In the genomic region with DNA sequence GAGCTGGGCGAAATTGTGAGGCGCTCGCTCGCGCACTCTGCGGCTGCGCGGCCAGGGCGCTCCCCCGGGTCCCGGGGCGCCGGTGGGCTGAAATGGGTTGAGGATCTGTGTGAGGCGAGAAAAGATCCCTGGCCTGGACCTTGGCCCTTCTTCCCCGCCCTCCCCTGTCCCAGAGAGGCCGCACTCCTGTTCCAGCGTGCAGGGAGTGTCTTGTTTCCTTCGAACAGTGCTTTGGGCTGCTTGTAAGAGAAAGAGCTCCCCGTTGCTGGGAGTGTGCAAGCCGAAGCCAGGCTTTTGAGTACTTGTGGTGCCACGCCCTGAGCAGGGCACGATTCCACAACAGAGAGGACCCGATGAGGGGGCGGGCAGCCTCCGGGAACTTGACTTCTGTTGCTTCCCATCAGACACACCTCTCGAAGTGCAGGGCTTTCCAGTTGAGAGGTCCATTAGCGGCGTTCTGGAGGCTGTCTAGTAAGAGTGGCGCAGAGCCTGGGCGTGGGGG, we compare ENCODE assay signal across 6 cellular contexts. TPM values are rescaled to one million over a fixed set of nuclear protein-coding genes. Genes with fewer than 3 reads are reported as not detected.
A peak's percentile ranks its signal among the peaks of the same experiment; 100 is the strongest.
DNase-seq lines count a peak whose midpoint lies in the region; ATAC-seq and TF ChIP-seq lines count a peak whose summit lies in the region.

No MANE protein-coding gene starts in this region.

- TF ChIP-seq CTCF in cardiac muscle cell (IDR thresholded peaks at IDR 0.05; ENCODE audit: low read depth, low read length) (no peak), brain microvascular endothelial cell (IDR thresholded peaks at IDR 0.05; ENCODE audit: low read depth, low read length, missing control alignments) (no peak), neural progenitor cell (IDR thresholded peaks at IDR 0.05) (no peak)

- H3K4me2 ChIP-seq in neural progenitor cell = peak overlapping the region; percentile 97

- H3K27me3 Mint-ChIP-seq in neural progenitor cell (ENCODE audit: insufficient read depth, low read depth) = peaks cover 5% of the 10 kb centered on the region

- DNase-seq in cardiac muscle cell (ENCODE audit: low read depth in 1 of 2, low spot score in 1 of 2) = no peak
- no peak for DNase-seq in left ventricle myocardium superior
- DNase-seq in brain microvascular endothelial cell = no peak
- DNase-seq in neural progenitor cell (ENCODE audit: low spot score) = no peak

- H3K27ac ChIP-seq in cardiac muscle cell (peak overlapping the region; percentile 85), brain microvascular endothelial cell (peak overlapping the region; percentile 28), neural progenitor cell (no peak overlapping the region)

- H3K4me3 Mint-ChIP-seq in neural progenitor cell = peak overlapping the region; percentile 91

- no peaks in the 10 kb centered on the region for H3K9me3 Mint-ChIP-seq in neural progenitor cell

- H2AFZ ChIP-seq in neural progenitor cell (replicated peaks) = peak overlapping the region; percentile 98

- H3K4me3 ChIP-seq in cardiac muscle cell = peak overlapping the region; percentile 54
- H3K4me3 ChIP-seq in brain microvascular endothelial cell (ENCODE audit: low read depth, low read length) = peak overlapping the region; percentile 86
- peak overlapping the region; percentile 84 for H3K4me3 ChIP-seq in neural progenitor cell

- intact Hi-C loops in left ventricle myocardium superior (cut with micrococcal nuclease) = no loop called here

- peaks cover 3% of the 10 kb centered on the region for H3K36me3 Mint-ChIP-seq in neural progenitor cell

- H3F3A ChIP-seq in neural progenitor cell (ENCODE audit: low read depth) = no peaks in the 10 kb centered on the region

- H3K27ac Mint-ChIP-seq in neural progenitor cell = no peak overlapping the region

- H3K9me3 ChIP-seq in cardiac muscle cell (ENCODE audit: low read depth) (no peaks in the 10 kb centered on the region), neural progenitor cell (ENCODE audit: low read depth) (no peaks in the 10 kb centered on the region)

- no peaks in the 10 kb centered on the region for H3K27me3 ChIP-seq in cardiac muscle cell
- H3K27me3 ChIP-seq in brain microvascular endothelial cell (replicated peaks) = no peaks in the 10 kb centered on the region
- no peaks in the 10 kb centered on the region for H3K27me3 ChIP-seq in neural progenitor cell

- in situ Hi-C loops in brain microvascular endothelial cell (cut with HindIII; ENCODE audit: low pct_ligation_motif_present, low sequenced_read_pairs) = no loop called here

- peaks cover 6% of the 10 kb centered on the region for H3K36me3 ChIP-seq in cardiac muscle cell
- H3K36me3 ChIP-seq in brain microvascular endothelial cell (replicated peaks) = peaks cover 5% of the 10 kb centered on the region
- H3K36me3 ChIP-seq in neural progenitor cell = no peaks in the 10 kb centered on the region

- peaks cover 18% of the 10 kb centered on the region for H3K4me1 Mint-ChIP-seq in neural progenitor cell

- peaks cover 10% of the 10 kb centered on the region for H4K20me1 ChIP-seq in neural progenitor cell (ENCODE audit: low read depth)

- H3K4me1 ChIP-seq in cardiac muscle cell (ENCODE audit: low read depth) = peaks cover 6% of the 10 kb centered on the region
- peaks cover 8% of the 10 kb centered on the region for H3K4me1 ChIP-seq in neural progenitor cell

- H3K79me2 ChIP-seq in neural progenitor cell (ENCODE audit: low read depth) = peaks cover 47% of the 10 kb centered on the region

- peak overlapping the region; percentile 83 for H3K9ac ChIP-seq in neural progenitor cell

- no peak for ATAC-seq in left ventricle myocardium superior
- no peak for ATAC-seq in HG02973 (IDR thresholded peaks at IDR 0.05; ENCODE audit: unreplicated experiment)
- ATAC-seq in GM21528 (IDR thresholded peaks at IDR 0.05; ENCODE audit: low FRiP score, unreplicated experiment) = no peak

RNA-seq across cellular contexts. Expression of gene DOLPP1, which starts 0.5 kb away (rescaled TPM):
- 18.0 and 19.3 TPM in 2 replicates for total RNA-seq in cardiac muscle cell
- polyA plus RNA-seq in cardiac muscle cell = 9.5 and 19.0 TPM in 2 replicates
- 5.2 TPM for total RNA-seq in left ventricle myocardium superior
- total RNA-seq in neural progenitor cell (ENCODE audit: low replicate concordance) = 25.1 and 39.0 TPM in 2 replicates

RNA-seq across cellular contexts. Expression of gene CRAT, which starts 29.2 kb away (rescaled TPM):
- total RNA-seq in cardiac muscle cell (81.6 and 92.8 TPM in 2 replicates), left ventricle myocardium superior (94.6 TPM), neural progenitor cell (ENCODE audit: low replicate concordance) (10.1 and 19.3 TPM in 2 replicates)
- 80.6 and 85.2 TPM in 2 replicates for polyA plus RNA-seq in cardiac muscle cell

RNA-seq across cellular contexts. Expression of gene PTPA, which starts 29.8 kb away (rescaled TPM):
- total RNA-seq in cardiac muscle cell (197 and 257 TPM in 2 replicates), left ventricle myocardium superior (186 TPM), neural progenitor cell (ENCODE audit: low replicate concordance) (82.4 and 133 TPM in 2 replicates)
- 144 and 156 TPM in 2 replicates for polyA plus RNA-seq in cardiac muscle cell

RNA-seq across cellular contexts. Expression of gene MIGA2, which starts 45.0 kb away (rescaled TPM):
- total RNA-seq in cardiac muscle cell (65.8 and 69.8 TPM in 2 replicates), left ventricle myocardium superior (39.0 TPM), neural progenitor cell (ENCODE audit: low replicate concordance) (10.8 and 39.1 TPM in 2 replicates)
- 44.7 and 48.7 TPM in 2 replicates for polyA plus RNA-seq in cardiac muscle cell

RNA-seq across cellular contexts. Expression of gene SH3GLB2, which starts 53.3 kb away (rescaled TPM):
- total RNA-seq in cardiac muscle cell = 132 and 203 TPM in 2 replicates
- 182 and 187 TPM in 2 replicates for polyA plus RNA-seq in cardiac muscle cell
- 35.3 TPM for total RNA-seq in left ventricle myocardium superior
- total RNA-seq in neural progenitor cell (ENCODE audit: low replicate concordance) = 45.7 and 98.8 TPM in 2 replicates
